In the genomic region with DNA sequence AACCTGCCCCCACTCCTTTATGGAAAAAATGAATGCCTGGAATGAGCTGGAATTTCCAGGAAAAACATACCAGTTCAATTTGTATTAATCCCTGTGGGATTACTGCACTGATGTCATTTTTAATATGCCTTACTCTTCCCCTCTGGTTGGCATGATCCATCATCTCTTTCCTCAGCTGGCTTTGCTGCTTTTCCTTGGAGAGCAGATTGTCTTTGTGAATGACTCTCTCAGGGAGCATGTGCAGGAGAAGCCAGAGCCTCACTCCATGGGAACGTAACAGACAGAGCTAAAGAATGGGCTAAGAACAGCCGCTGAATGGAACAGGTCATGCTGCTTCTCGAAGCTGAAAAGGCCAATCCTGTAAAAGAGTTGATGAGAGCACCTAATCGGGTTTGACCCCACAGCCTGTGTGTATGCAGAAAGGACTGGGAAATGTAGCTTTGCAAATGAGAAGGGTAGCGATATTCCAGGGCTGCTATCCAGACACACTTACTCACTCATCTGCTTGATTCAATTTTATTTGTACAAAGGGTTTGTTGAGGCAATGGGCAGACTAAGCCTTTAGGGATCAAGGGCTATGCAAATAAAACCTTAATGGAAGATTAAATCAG, we compare ENCODE assay signal across 11 cellular contexts. TPM values are rescaled to one million over a fixed set of nuclear protein-coding genes. Genes with fewer than 3 reads are reported as not detected.
A peak's percentile ranks its signal among the peaks of the same experiment; 100 is the strongest.
DNase-seq lines count a peak whose midpoint lies in the region; FAIRE-seq and TF ChIP-seq lines count a peak whose summit lies in the region.
"Had no signal": no experiment of that assay in that cellular context is flagged by ENCODE, and none has a peak within 500 bp of the region (broad histone marks: within the 10 kb centered on the region; RNA-seq: fewer than 3 reads in every experiment).

No MANE protein-coding gene starts in this region.

- no peak overlapping the region for H3K4me3 ChIP-seq in ovary
- H3K4me3 ChIP-seq: prostate gland had no signal

- peak overlapping the region; percentile 1 for H3K27ac Mint-ChIP-seq in neural crest cell (ENCODE audit: unreplicated experiment)
- H3K27ac Mint-ChIP-seq in activated naive CD4-positive, alpha-beta T cell treated with anti-CD3 and anti-CD28 coated beads for 36 hours = no peak overlapping the region
- H3K27ac Mint-ChIP-seq: CD4-positive, alpha-beta T cell had no signal

- CTCF ChIA-PET in activated naive CD4-positive, alpha-beta T cell treated with anti-CD3 and anti-CD28 coated beads for 36 hours (lab: Charles Lee) = no interaction called here

- no peaks in the 10 kb centered on the region for H3K9me3 ChIP-seq in ovary
- H3K9me3 ChIP-seq: prostate gland had no signal

- peak overlapping the region; percentile 11 for H3K4me3 Mint-ChIP-seq in neural crest cell
- H3K4me3 Mint-ChIP-seq in activated naive CD4-positive, alpha-beta T cell treated with anti-CD3 and anti-CD28 coated beads for 36 hours = no peak overlapping the region
- H3K4me3 Mint-ChIP-seq: CD4-positive, alpha-beta T cell had no signal

- intact Hi-C loops in ovary (cut with DNase I) = loop anchor here in 1 of 4 donors (5.0 kb wide), 1 partner anchor 1417 kb away; no protein-coding TSS in a partner anchor
- intact Hi-C loops in activated naive CD4-positive, alpha-beta T cell treated with anti-CD3 and anti-CD28 coated beads for 36 hours (cut with micrococcal nuclease) = no loop called here

- no peak for DNase-seq in D721Med (ENCODE audit: insufficient read length, low spot score)
- peak; percentile 73 for DNase-seq in NCI-H82 treated with DMSO at 0.1 percent for 48 hours (lab: John Stamatoyannopoulos, UW; ENCODE audit: unreplicated experiment)
- DNase-seq in fibroblast of gingiva (ENCODE audit: low read depth) = peak; percentile 56
- DNase-seq in neural crest cell (ENCODE audit: low read depth, low spot score) = peak; percentile 14
- no peak for DNase-seq in ovary
- no peak for DNase-seq in NCI-H128 (lab: John Stamatoyannopoulos, UW; ENCODE audit: unreplicated experiment)
- no peak for DNase-seq in GDM1 (lab: John Stamatoyannopoulos, UW)
- DNase-seq in activated naive CD4-positive, alpha-beta T cell treated with anti-CD3 and anti-CD28 coated beads for 36 hours = no peak
- DNase-seq: CD4-positive, alpha-beta T cell; stimulated activated CD8-positive, alpha-beta memory T cell treated with anti-CD3 and anti-CD28 coated beads, Interleukin-4, amount 100 ng/mL, for 48 hours had no signal

- H3K27ac ChIP-seq in ovary = no peak overlapping the region
- H3K27ac ChIP-seq: prostate gland had no signal

- no peaks in the 10 kb centered on the region for H3K27me3 Mint-ChIP-seq in neural crest cell (ENCODE audit: low read depth)
- peaks cover 5% of the 10 kb centered on the region for H3K27me3 Mint-ChIP-seq in activated naive CD4-positive, alpha-beta T cell treated with anti-CD3 and anti-CD28 coated beads for 36 hours (ENCODE audit: low read depth)

- H3K9me3 Mint-ChIP-seq in neural crest cell = peaks cover 7% of the 10 kb centered on the region
- H3K9me3 Mint-ChIP-seq in activated naive CD4-positive, alpha-beta T cell treated with anti-CD3 and anti-CD28 coated beads for 36 hours = peaks cover 4% of the 10 kb centered on the region

- FAIRE-seq in D721Med (lab: Jason Lieb, UNC) = peak; percentile 61

- TF ChIP-seq EP300 in ovary (IDR thresholded peaks at IDR 0.05) = no peak

- TF ChIP-seq CTCF in D721Med (IDR thresholded peaks at IDR 0.05; ENCODE audit: insufficient read depth, missing control alignments) (no peak), neural crest cell (conservative IDR thresholded peaks at IDR 0.05) (no peak), ovary (IDR thresholded peaks at IDR 0.05) (no peak)

- peaks cover 3% of the 10 kb centered on the region for H3K36me3 Mint-ChIP-seq in neural crest cell (ENCODE audit: low read depth)
- H3K36me3 Mint-ChIP-seq in activated naive CD4-positive, alpha-beta T cell treated with anti-CD3 and anti-CD28 coated beads for 36 hours (ENCODE audit: low read depth) = no peaks in the 10 kb centered on the region

- TF ChIP-seq POLR2A in ovary (IDR thresholded peaks at IDR 0.05) = no peak

- 67 to 79% (median 72%) methylated on average over 5 of the region's 5 CpGs for WGBS in ovary, 3 donors

- no peaks in the 10 kb centered on the region for H3K36me3 ChIP-seq in ovary
- H3K36me3 ChIP-seq: prostate gland had no signal

- H3K27me3 ChIP-seq in ovary = no peaks in the 10 kb centered on the region

- H3K4me1 Mint-ChIP-seq in neural crest cell = peaks cover 15% of the 10 kb centered on the region
- H3K4me1 Mint-ChIP-seq in activated naive CD4-positive, alpha-beta T cell treated with anti-CD3 and anti-CD28 coated beads for 36 hours (ENCODE audit: low read depth) = no peaks in the 10 kb centered on the region

- no peaks in the 10 kb centered on the region for H3K4me1 ChIP-seq in ovary (ENCODE audit: insufficient read depth)
- H3K4me1 ChIP-seq: prostate gland had no signal

RNA-seq across cellular contexts. Expression of gene PHC2, which starts 20.7 kb away (rescaled TPM):
- 155 TPM in 2 replicates for total RNA-seq in neural crest cell
- total RNA-seq in ovary = 100 to 1,000 TPM in 1 of 7 donors, 10 to 100 TPM in 6; 64.3 to 101 (median 92.8) TPM
- polyA plus RNA-seq in ovary = 10 to 100 TPM; 52.3 to 85.5 TPM
- total RNA-seq in activated naive CD4-positive, alpha-beta T cell treated with anti-CD3 and anti-CD28 coated beads for 36 hours = 10 to 100 TPM; 15.6 to 15.9 TPM

Comparison
In these comparisons a context has a peak if more than half of its experiments do, and no peak if none do; other contexts are left out.
1. DNase-seq: peak in NCI-H82 treated with DMSO at 0.1 percent for 48 hours (single experiment), fibroblast of gingiva (single experiment) and neural crest cell (single experiment); none in D721Med (single experiment), ovary (0 of 5), NCI-H128 (single experiment), GDM1 (single experiment) and activated naive CD4-positive, alpha-beta T cell treated with anti-CD3 and anti-CD28 coated beads for 36 hours (single experiment).